ENCODE assay signal across 1 cellular context in the genomic region with DNA sequence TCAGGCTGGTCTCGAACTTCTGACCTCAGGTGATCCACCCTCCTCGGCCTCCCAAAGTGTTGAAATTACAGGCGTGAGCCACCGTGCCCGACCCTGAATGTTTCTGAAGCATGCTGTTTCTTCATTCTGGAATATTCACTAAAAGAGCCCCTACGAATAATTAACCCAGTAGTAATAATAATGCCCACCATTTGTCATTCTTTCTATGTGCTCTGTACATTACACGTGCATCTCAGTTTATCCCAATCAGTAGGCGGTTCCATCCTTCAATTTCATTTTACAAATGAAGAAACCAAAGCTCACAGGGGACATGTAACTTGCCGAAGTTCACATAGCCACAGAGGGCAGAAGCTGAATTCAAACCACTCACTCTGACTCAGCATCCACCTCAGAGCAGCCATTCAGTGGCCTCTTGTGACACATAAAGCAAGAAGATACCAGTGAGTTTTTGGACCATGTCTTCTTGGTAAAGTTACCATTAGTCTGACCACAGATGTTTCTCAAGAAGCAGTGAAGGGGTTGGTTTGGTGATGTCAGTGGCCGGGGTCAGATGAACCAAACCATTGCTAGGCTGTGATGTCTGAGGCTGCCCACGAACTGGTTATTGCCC.
TF ChIP-seq lines count a peak whose summit lies in the region.

No MANE protein-coding gene starts in this region.

TF ChIP-seq in A549, 52 proteins besides CTCF, POLR2A, EP300 and RAD21 (continued from another document):
- TF ChIP-seq, protein P1, sequence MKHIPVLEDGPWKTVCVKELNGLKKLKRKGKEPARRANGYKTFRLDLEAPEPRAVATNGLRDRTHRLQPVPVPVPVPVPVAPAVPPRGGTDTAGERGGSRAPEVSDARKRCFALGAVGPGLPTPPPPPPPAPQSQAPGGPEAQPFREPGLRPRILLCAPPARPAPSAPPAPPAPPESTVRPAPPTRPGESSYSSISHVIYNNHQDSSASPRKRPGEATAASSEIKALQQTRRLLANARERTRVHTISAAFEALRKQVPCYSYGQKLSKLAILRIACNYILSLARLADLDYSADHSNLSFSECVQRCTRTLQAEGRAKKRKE (CRISPR knock-in tag; IDR thresholded peaks at IDR 0.05; ENCODE audit: low read depth) = peak; percentile 40; the same call in 1 of the 2 replicates
- TF ChIP-seq NFE2L2 (conservative IDR thresholded peaks at IDR 0.05; ENCODE audit: low read length) = peak; percentile 95
- TF ChIP-seq, protein P2, sequence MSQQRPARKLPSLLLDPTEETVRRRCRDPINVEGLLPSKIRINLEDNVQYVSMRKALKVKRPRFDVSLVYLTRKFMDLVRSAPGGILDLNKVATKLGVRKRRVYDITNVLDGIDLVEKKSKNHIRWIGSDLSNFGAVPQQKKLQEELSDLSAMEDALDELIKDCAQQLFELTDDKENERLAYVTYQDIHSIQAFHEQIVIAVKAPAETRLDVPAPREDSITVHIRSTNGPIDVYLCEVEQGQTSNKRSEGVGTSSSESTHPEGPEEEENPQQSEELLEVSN (IDR thresholded peaks at IDR 0.05; ENCODE audit: borderline replicate concordance, low read depth) = peak; percentile 53; the same call in 1 of the 2 replicates
- no peak; the same call in 1 of the 2 replicates for TF ChIP-seq FOSL2 (IDR thresholded peaks at IDR 0.05)
- peak; percentile 76 for TF ChIP-seq FOSL2 (CRISPR knock-in tag; IDR thresholded peaks at IDR 0.05)
- peak; percentile 13; the same call in 1 of the 2 replicates for TF ChIP-seq HOXA7 (CRISPR knock-in tag; IDR thresholded peaks at IDR 0.05)
- TF ChIP-seq HDAC2 (IDR thresholded peaks at IDR 0.05) = no peak
